In genomic region chr9:79026311-79026710, GRCh38 we compare ENCODE assay signal across 9 cellular contexts.
DNase-seq lines count a peak whose midpoint lies in the region; ATAC-seq, FAIRE-seq and TF ChIP-seq lines count a peak whose summit lies in the region.
"Had no signal": no experiment of that assay in that cellular context is flagged by ENCODE, and none has a peak within 500 bp of the region (broad histone marks: within the 10 kb centered on the region; RNA-seq: fewer than 3 reads in every experiment).

No MANE protein-coding gene starts in this region.

- in situ Hi-C loops in GM13977 (cut with MboI; ENCODE audit: low pct_unique_long_range_greater_than_20kb, low sequenced_read_pairs, unreplicated experiment), result no loop called here

- no peak overlapping the region for H3K9ac ChIP-seq in endothelial cell of umbilical vein (replicated peaks; ENCODE audit: extremely low read depth, insufficient read depth, low read length)

- H3K4me3 Mint-ChIP-seq in GM23338, result no peak overlapping the region

- no peaks in the 10 kb centered on the region for H3K27me3 ChIP-seq in GM23338 (ENCODE audit: insufficient read depth)
- H3K27me3 ChIP-seq in endothelial cell of umbilical vein (ENCODE audit: control insufficient read depth in 2 of 2, insufficient read depth in 2 of 2, low read length in 2 of 2), result no peaks in the 10 kb centered on the region
- no peaks in the 10 kb centered on the region for H3K27me3 ChIP-seq in effector memory CD4-positive, alpha-beta T cell (replicated peaks; ENCODE audit: control insufficient read depth, insufficient read depth, low read length, poor library complexity, severe bottlenecking)
- H3K27me3 ChIP-seq in right cardiac atrium (ENCODE audit: control insufficient read depth, insufficient read depth), result no peaks in the 10 kb centered on the region
- H3K27me3 ChIP-seq: esophagus muscularis mucosa had no signal

- H4K20me1 ChIP-seq in GM23338 (replicated peaks; ENCODE audit: insufficient read depth) (no peaks in the 10 kb centered on the region), endothelial cell of umbilical vein (replicated peaks; ENCODE audit: control insufficient read depth, extremely low read depth, insufficient read depth, low read length) (no peaks in the 10 kb centered on the region)

- H3F3A ChIP-seq in GM23338 (replicated peaks; ENCODE audit: low read depth), result no peaks in the 10 kb centered on the region

- H3K4me2 ChIP-seq in GM23338 (no peak overlapping the region), endothelial cell of umbilical vein (ENCODE audit: insufficient read depth, low read length) (no peak overlapping the region)

- no peaks in the 10 kb centered on the region for H3K9me3 Mint-ChIP-seq in GM23338

- no peaks in the 10 kb centered on the region for H3K9me1 ChIP-seq in endothelial cell of umbilical vein (replicated peaks; ENCODE audit: control insufficient read depth, extremely low read depth, insufficient read depth, low read length)

- no peak for TF ChIP-seq POLR2A in endothelial cell of umbilical vein (IDR thresholded peaks at IDR 0.05; ENCODE audit: low read depth, low read length)

- H3K27ac Mint-ChIP-seq in GM23338, result peak overlapping the region; percentile 12; the same call in 1 of the 2 replicates

- peak; percentile 89 for DNase-seq in DMS79 (lab: John Stamatoyannopoulos, UW)
- no peak for DNase-seq in GM23338 (ENCODE audit: low spot score)
- DNase-seq in M059J (ENCODE audit: low read depth), result peak; percentile 54
- peak; percentile 2 for DNase-seq in endothelial cell of umbilical vein (ENCODE audit: low read depth, low spot score)
- DNase-seq in GM13977 (ENCODE audit: low spot score), result no peak
- DNase-seq in effector memory CD4-positive, alpha-beta T cell, result no peak
- DNase-seq in dedifferentiated amniotic fluid mesenchymal stem cell (ENCODE audit: extremely low spot score), result no peak
- DNase-seq in right cardiac atrium, result no peak

- H3K36me3 ChIP-seq in GM23338 (ENCODE audit: insufficient read depth) (no peaks in the 10 kb centered on the region), endothelial cell of umbilical vein (ENCODE audit: control insufficient read depth in 2 of 2, extremely low read depth in 1 of 2, insufficient read depth in 2 of 2, low read length in 2 of 2) (no peaks in the 10 kb centered on the region)
- H3K36me3 ChIP-seq in effector memory CD4-positive, alpha-beta T cell (ENCODE audit: control insufficient read depth, insufficient read depth, low read length), result no peaks in the 10 kb centered on the region
- H3K36me3 ChIP-seq: esophagus muscularis mucosa had no signal

- H3K9me3 ChIP-seq in endothelial cell of umbilical vein (replicated peaks; ENCODE audit: control insufficient read depth, insufficient read depth, low read length), result no peaks in the 10 kb centered on the region
- no peaks in the 10 kb centered on the region for H3K9me3 ChIP-seq in effector memory CD4-positive, alpha-beta T cell (ENCODE audit: control insufficient read depth, low read length)
- no peaks in the 10 kb centered on the region for H3K9me3 ChIP-seq in right cardiac atrium (ENCODE audit: control insufficient read depth, low read length)
- H3K9me3 ChIP-seq: esophagus muscularis mucosa had no signal

- H3K4me3 ChIP-seq in GM23338, result no peak overlapping the region
- H3K4me3 ChIP-seq in endothelial cell of umbilical vein (replicated peaks in 1 of 3; ENCODE audit: insufficient read depth in 1 of 3, low read depth in 1 of 3, low read length in 3 of 3), result no peak overlapping the region
- no peak overlapping the region for H3K4me3 ChIP-seq in effector memory CD4-positive, alpha-beta T cell (ENCODE audit: insufficient read depth, low read depth, low read length, poor library complexity, severe bottlenecking)
- H3K4me3 ChIP-seq in right cardiac atrium (ENCODE audit: low read length), result no peak overlapping the region
- H3K4me3 ChIP-seq: esophagus muscularis mucosa had no signal

- H3K9me2 ChIP-seq in GM23338 (ENCODE audit: insufficient read depth), result no peaks in the 10 kb centered on the region

- H2AFZ ChIP-seq in GM23338 (peak overlapping the region; percentile 35), endothelial cell of umbilical vein (ENCODE audit: low read depth, low read length) (peak overlapping the region; percentile 43)

- H3K27me3 Mint-ChIP-seq in GM23338 (ENCODE audit: insufficient read depth, low read depth, poor library complexity), result no peaks in the 10 kb centered on the region

- intact Hi-C loops in endothelial cell of umbilical vein (cut with micrococcal nuclease) (no loop called here), right cardiac atrium (cut with DNase I) (no loop called here)

- dilution Hi-C loops in endothelial cell of umbilical vein (cut with MboI; ENCODE audit: extremely low pct_ligation_motif_present, low sequenced_read_pairs), result no loop called here

- FAIRE-seq in endothelial cell of umbilical vein (lab: Jason Lieb, UNC), result no peak

- no peaks in the 10 kb centered on the region for H3K36me3 Mint-ChIP-seq in GM23338 (ENCODE audit: low read depth)

- H3K27ac ChIP-seq in GM23338 (ENCODE audit: low read depth), result no peak overlapping the region
- H3K27ac ChIP-seq in endothelial cell of umbilical vein (ENCODE audit: insufficient read depth, low read depth, low read length), result no peak overlapping the region
- no peak overlapping the region for H3K27ac ChIP-seq in effector memory CD4-positive, alpha-beta T cell (ENCODE audit: insufficient read depth, low read length, poor library complexity, severe bottlenecking)
- H3K27ac ChIP-seq in right cardiac atrium (ENCODE audit: low read length), result no peak overlapping the region
- H3K27ac ChIP-seq: esophagus muscularis mucosa had no signal

- peaks cover 19% of the 10 kb centered on the region for H3K4me1 Mint-ChIP-seq in GM23338

- CTCF ChIA-PET in endothelial cell of umbilical vein (lab: Charles Lee), result interaction anchor here (0.8 kb wide), 1 partner anchor 9 kb away, joined by 5 read pairs; no protein-coding TSS in a partner anchor

- no peak; the same call in 2 of the 3 replicates for ATAC-seq in GM23338
- ATAC-seq in right cardiac atrium, result no peak

- TF ChIP-seq CTCF in GM23338 (conservative IDR thresholded peaks at IDR 0.05; ENCODE audit: low read depth in 2 of 2) (no peak), endothelial cell of umbilical vein (IDR thresholded peaks at IDR 0.05; ENCODE audit: extremely low read depth in 1 of 2, insufficient read depth in 1 of 2, low read depth in 1 of 2, low read length in 2 of 2) (no peak), GM13977 (IDR thresholded peaks at IDR 0.05; ENCODE audit: extremely low read depth, insufficient read depth, missing control alignments) (no peak)

- WGBS in right cardiac atrium, result 38% methylated on average over 3 of the region's 3 CpGs

- POLR2A ChIA-PET in endothelial cell of umbilical vein (lab: Charles Lee), result no interaction called here

- H3K4me1 ChIP-seq in GM23338 (ENCODE audit: insufficient read depth) (peaks cover 7% of the 10 kb centered on the region), endothelial cell of umbilical vein (ENCODE audit: control insufficient read depth, extremely low read depth, insufficient read depth, low read length) (peaks cover 19% of the 10 kb centered on the region), right cardiac atrium (ENCODE audit: control insufficient read depth, insufficient read depth, low read length) (no peaks in the 10 kb centered on the region)
- no peaks in the 10 kb centered on the region for H3K4me1 ChIP-seq in effector memory CD4-positive, alpha-beta T cell (ENCODE audit: control insufficient read depth, insufficient read depth, low read length, poor library complexity, severe bottlenecking)
- H3K4me1 ChIP-seq: esophagus muscularis mucosa had no signal

- H3K79me2 ChIP-seq in GM23338 (replicated peaks; ENCODE audit: insufficient read depth) (no peaks in the 10 kb centered on the region), endothelial cell of umbilical vein (ENCODE audit: control insufficient read depth, insufficient read depth, low read length) (no peaks in the 10 kb centered on the region)

- BruUV-seq in endothelial cell of umbilical vein (replicated peaks; lab: Mats Ljungman, UMichigan), result no TSS peak

TF ChIP-seq in GM23338, 12 proteins besides CTCF, POLR2A, EP300 and RAD21 (continues in another document):
- no peak for TF ChIP-seq POLR2AphosphoS5 (IDR thresholded peaks at IDR 0.05; ENCODE audit: low read depth)

TF ChIP-seq in endothelial cell of umbilical vein, 7 proteins besides CTCF, POLR2A, EP300 and RAD21:
- TF ChIP-seq MAX (IDR thresholded peaks at IDR 0.05; ENCODE audit: insufficient read depth, insufficient read length) (no peak), EZH2 (IDR thresholded peaks at IDR 0.05; ENCODE audit: borderline replicate concordance, low read depth, low read length, severe bottlenecking) (no peak), MYC (IDR thresholded peaks at IDR 0.05; ENCODE audit: low read depth, low read length) (no peak), JUN (IDR thresholded peaks at IDR 0.05; ENCODE audit: borderline replicate concordance, insufficient read depth, insufficient read length, low read depth) (no peak), FOS (IDR thresholded peaks at IDR 0.05; ENCODE audit: borderline replicate concordance, insufficient read depth, low read length) (no peak), POLR2AphosphoS5 (IDR thresholded peaks at IDR 0.05; ENCODE audit: insufficient read depth, low read depth, low read length) (no peak), GATA2 (IDR thresholded peaks at IDR 0.05; ENCODE audit: insufficient read depth, insufficient read length, low read depth, low read length) (no peak)

Comparison
In these comparisons a context has a peak if more than half of its experiments do, and no peak if none do; other contexts are left out.
1. DNase-seq: peak in DMS79 (single experiment), M059J (single experiment) and endothelial cell of umbilical vein (single experiment); none in GM23338 (single experiment), GM13977 (single experiment), effector memory CD4-positive, alpha-beta T cell (0 of 3), dedifferentiated amniotic fluid mesenchymal stem cell (single experiment) and right cardiac atrium (0 of 3).